1 cellular context compared by ENCODE assay signal in the genomic region with DNA sequence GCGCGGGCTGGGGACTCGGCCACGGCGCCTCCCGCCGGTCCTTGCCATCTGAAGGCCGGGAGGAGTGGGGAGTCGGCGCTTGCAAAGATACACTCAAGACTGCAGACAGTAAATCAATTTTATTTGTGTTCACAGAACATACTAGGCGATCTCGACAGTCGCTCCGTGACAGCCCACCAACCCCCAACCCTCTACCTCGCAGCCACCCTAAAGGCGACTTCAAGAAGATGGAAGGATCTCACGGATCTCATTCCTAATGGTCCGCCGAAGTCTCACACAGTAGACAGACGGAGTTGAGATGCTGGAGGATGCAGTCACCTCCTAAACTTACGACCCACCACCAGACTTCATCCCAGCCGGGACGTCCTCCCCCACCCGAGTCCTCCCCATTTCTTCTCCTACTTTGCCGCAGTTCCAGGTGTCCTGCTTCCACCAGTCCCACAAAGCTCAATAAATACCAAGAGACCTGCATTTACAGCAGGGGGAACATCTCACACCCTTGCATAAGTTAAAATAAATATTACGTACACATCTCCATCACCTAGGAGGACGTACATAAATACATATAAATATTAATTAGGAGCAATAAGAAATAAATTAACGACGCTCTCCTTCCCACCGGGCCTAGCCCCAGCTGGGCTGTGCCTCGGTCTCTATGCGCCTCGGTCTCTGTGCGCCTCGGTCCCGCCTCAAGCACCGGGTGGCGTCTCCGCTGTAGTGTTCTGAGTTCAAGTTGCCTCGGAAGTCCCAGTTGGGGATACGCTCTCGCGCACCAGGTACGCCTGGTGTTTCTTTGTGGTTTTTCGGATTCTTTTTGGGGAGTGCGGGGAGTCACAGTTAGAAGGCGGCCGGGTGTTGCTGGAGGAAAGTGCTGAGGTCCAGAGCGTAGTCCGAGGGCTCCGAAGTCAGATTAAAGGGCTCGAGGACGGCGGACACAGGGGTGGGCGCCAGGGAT.
TF ChIP-seq lines count a peak whose summit lies in the region.

No MANE protein-coding gene starts in this region.

TF ChIP-seq in HepG2, 621 proteins besides CTCF, POLR2A, EP300 and RAD21 (continued from another document and continues in another):
- TF ChIP-seq, protein P1, sequence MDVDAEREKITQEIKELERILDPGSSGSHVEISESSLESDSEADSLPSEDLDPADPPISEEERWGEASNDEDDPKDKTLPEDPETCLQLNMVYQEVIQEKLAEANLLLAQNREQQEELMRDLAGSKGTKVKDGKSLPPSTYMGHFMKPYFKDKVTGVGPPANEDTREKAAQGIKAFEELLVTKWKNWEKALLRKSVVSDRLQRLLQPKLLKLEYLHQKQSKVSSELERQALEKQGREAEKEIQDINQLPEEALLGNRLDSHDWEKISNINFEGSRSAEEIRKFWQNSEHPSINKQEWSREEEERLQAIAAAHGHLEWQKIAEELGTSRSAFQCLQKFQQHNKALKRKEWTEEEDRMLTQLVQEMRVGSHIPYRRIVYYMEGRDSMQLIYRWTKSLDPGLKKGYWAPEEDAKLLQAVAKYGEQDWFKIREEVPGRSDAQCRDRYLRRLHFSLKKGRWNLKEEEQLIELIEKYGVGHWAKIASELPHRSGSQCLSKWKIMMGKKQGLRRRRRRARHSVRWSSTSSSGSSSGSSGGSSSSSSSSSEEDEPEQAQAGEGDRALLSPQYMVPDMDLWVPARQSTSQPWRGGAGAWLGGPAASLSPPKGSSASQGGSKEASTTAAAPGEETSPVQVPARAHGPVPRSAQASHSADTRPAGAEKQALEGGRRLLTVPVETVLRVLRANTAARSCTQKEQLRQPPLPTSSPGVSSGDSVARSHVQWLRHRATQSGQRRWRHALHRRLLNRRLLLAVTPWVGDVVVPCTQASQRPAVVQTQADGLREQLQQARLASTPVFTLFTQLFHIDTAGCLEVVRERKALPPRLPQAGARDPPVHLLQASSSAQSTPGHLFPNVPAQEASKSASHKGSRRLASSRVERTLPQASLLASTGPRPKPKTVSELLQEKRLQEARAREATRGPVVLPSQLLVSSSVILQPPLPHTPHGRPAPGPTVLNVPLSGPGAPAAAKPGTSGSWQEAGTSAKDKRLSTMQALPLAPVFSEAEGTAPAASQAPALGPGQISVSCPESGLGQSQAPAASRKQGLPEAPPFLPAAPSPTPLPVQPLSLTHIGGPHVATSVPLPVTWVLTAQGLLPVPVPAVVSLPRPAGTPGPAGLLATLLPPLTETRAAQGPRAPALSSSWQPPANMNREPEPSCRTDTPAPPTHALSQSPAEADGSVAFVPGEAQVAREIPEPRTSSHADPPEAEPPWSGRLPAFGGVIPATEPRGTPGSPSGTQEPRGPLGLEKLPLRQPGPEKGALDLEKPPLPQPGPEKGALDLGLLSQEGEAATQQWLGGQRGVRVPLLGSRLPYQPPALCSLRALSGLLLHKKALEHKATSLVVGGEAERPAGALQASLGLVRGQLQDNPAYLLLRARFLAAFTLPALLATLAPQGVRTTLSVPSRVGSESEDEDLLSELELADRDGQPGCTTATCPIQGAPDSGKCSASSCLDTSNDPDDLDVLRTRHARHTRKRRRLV (CRISPR knock-in tag; IDR thresholded peaks at IDR 0.05), result no peak; the same call in none of the 2 replicates
- TF ChIP-seq GLI4 (CRISPR knock-in tag; IDR thresholded peaks at IDR 0.05; ENCODE audit: borderline replicate concordance) (no peak), CCDC6 (CRISPR knock-in tag; IDR thresholded peaks at IDR 0.05) (no peak), ZNF547 (CRISPR knock-in tag; IDR thresholded peaks at IDR 0.05) (no peak), CHD4 (IDR thresholded peaks at IDR 0.05; ENCODE audit: borderline replicate concordance, low read length) (no peak), ZNF496 (CRISPR knock-in tag; IDR thresholded peaks at IDR 0.05; ENCODE audit: insufficient replicate concordance) (no peak), ZNF3 (CRISPR knock-in tag; IDR thresholded peaks at IDR 0.05) (0 out of 2 replicates have a peak, but pooled peaks have one; percentile 46), ZNF383 (CRISPR knock-in tag; IDR thresholded peaks at IDR 0.05; ENCODE audit: borderline replicate concordance) (no peak), ZNF564 (CRISPR knock-in tag; IDR thresholded peaks at IDR 0.05) (no peak; the same call in 1 of the 2 replicates), KDM6A (CRISPR knock-in tag; IDR thresholded peaks at IDR 0.05; ENCODE audit: low read depth) (no peak), ZNF83 (CRISPR knock-in tag; IDR thresholded peaks at IDR 0.05; ENCODE audit: borderline replicate concordance) (no peak; the same call in 1 of the 2 replicates), KLF15 (CRISPR knock-in tag; IDR thresholded peaks at IDR 0.05; ENCODE audit: borderline replicate concordance) (peak; percentile 54), TEAD2 (CRISPR knock-in tag; IDR thresholded peaks at IDR 0.05) (no peak), ZNF567 (CRISPR knock-in tag; IDR thresholded peaks at IDR 0.05; ENCODE audit: borderline replicate concordance) (no peak; the same call in 1 of the 2 replicates), ZNF33B (CRISPR knock-in tag; IDR thresholded peaks at IDR 0.05) (no peak), RELA (CRISPR knock-in tag; IDR thresholded peaks at IDR 0.05) (no peak), HNF4A (CRISPR knock-in tag; IDR thresholded peaks at IDR 0.05) (no peak), CEBPB (IDR thresholded peaks at IDR 0.05; ENCODE audit: borderline replicate concordance, low read depth, low read length) (no peak), HOXA3 (CRISPR knock-in tag; IDR thresholded peaks at IDR 0.05) (no peak), ZNF468 (CRISPR knock-in tag; IDR thresholded peaks at IDR 0.05) (no peak)
- TF ChIP-seq, protein P2, sequence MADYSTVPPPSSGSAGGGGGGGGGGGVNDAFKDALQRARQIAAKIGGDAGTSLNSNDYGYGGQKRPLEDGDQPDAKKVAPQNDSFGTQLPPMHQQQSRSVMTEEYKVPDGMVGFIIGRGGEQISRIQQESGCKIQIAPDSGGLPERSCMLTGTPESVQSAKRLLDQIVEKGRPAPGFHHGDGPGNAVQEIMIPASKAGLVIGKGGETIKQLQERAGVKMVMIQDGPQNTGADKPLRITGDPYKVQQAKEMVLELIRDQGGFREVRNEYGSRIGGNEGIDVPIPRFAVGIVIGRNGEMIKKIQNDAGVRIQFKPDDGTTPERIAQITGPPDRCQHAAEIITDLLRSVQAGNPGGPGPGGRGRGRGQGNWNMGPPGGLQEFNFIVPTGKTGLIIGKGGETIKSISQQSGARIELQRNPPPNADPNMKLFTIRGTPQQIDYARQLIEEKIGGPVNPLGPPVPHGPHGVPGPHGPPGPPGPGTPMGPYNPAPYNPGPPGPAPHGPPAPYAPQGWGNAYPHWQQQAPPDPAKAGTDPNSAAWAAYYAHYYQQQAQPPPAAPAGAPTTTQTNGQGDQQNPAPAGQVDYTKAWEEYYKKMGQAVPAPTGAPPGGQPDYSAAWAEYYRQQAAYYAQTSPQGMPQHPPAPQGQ (CRISPR knock-in tag; IDR thresholded peaks at IDR 0.05; ENCODE audit: borderline replicate concordance), result no peak
- TF ChIP-seq, protein P3, sequence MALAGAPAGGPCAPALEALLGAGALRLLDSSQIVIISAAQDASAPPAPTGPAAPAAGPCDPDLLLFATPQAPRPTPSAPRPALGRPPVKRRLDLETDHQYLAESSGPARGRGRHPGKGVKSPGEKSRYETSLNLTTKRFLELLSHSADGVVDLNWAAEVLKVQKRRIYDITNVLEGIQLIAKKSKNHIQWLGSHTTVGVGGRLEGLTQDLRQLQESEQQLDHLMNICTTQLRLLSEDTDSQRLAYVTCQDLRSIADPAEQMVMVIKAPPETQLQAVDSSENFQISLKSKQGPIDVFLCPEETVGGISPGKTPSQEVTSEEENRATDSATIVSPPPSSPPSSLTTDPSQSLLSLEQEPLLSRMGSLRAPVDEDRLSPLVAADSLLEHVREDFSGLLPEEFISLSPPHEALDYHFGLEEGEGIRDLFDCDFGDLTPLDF (CRISPR knock-in tag; IDR thresholded peaks at IDR 0.05), result no peak
- TF ChIP-seq, protein P4, sequence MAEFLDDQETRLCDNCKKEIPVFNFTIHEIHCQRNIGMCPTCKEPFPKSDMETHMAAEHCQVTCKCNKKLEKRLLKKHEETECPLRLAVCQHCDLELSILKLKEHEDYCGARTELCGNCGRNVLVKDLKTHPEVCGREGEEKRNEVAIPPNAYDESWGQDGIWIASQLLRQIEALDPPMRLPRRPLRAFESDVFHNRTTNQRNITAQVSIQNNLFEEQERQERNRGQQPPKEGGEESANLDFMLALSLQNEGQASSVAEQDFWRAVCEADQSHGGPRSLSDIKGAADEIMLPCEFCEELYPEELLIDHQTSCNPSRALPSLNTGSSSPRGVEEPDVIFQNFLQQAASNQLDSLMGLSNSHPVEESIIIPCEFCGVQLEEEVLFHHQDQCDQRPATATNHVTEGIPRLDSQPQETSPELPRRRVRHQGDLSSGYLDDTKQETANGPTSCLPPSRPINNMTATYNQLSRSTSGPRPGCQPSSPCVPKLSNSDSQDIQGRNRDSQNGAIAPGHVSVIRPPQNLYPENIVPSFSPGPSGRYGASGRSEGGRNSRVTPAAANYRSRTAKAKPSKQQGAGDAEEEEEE (CRISPR knock-in tag; IDR thresholded peaks at IDR 0.05; ENCODE audit: borderline replicate concordance), result no peak; the same call in 1 of the 2 replicates
- TF ChIP-seq, protein P5, sequence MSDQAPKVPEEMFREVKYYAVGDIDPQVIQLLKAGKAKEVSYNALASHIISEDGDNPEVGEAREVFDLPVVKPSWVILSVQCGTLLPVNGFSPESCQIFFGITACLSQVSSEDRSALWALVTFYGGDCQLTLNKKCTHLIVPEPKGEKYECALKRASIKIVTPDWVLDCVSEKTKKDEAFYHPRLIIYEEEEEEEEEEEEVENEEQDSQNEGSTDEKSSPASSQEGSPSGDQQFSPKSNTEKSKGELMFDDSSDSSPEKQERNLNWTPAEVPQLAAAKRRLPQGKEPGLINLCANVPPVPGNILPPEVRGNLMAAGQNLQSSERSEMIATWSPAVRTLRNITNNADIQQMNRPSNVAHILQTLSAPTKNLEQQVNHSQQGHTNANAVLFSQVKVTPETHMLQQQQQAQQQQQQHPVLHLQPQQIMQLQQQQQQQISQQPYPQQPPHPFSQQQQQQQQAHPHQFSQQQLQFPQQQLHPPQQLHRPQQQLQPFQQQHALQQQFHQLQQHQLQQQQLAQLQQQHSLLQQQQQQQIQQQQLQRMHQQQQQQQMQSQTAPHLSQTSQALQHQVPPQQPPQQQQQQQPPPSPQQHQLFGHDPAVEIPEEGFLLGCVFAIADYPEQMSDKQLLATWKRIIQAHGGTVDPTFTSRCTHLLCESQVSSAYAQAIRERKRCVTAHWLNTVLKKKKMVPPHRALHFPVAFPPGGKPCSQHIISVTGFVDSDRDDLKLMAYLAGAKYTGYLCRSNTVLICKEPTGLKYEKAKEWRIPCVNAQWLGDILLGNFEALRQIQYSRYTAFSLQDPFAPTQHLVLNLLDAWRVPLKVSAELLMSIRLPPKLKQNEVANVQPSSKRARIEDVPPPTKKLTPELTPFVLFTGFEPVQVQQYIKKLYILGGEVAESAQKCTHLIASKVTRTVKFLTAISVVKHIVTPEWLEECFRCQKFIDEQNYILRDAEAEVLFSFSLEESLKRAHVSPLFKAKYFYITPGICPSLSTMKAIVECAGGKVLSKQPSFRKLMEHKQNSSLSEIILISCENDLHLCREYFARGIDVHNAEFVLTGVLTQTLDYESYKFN (CRISPR knock-in tag; conservative IDR thresholded peaks at IDR 0.05), result no peak
- TF ChIP-seq, protein P6, sequence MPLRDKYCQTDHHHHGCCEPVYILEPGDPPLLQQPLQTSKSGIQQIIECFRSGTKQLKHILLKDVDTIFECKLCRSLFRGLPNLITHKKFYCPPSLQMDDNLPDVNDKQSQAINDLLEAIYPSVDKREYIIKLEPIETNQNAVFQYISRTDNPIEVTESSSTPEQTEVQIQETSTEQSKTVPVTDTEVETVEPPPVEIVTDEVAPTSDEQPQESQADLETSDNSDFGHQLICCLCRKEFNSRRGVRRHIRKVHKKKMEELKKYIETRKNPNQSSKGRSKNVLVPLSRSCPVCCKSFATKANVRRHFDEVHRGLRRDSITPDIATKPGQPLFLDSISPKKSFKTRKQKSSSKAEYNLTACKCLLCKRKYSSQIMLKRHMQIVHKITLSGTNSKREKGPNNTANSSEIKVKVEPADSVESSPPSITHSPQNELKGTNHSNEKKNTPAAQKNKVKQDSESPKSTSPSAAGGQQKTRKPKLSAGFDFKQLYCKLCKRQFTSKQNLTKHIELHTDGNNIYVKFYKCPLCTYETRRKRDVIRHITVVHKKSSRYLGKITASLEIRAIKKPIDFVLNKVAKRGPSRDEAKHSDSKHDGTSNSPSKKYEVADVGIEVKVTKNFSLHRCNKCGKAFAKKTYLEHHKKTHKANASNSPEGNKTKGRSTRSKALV (CRISPR knock-in tag; IDR thresholded peaks at IDR 0.05), result peak; percentile 22; the same call in 1 of the 2 replicates
- TF ChIP-seq, protein P7, sequence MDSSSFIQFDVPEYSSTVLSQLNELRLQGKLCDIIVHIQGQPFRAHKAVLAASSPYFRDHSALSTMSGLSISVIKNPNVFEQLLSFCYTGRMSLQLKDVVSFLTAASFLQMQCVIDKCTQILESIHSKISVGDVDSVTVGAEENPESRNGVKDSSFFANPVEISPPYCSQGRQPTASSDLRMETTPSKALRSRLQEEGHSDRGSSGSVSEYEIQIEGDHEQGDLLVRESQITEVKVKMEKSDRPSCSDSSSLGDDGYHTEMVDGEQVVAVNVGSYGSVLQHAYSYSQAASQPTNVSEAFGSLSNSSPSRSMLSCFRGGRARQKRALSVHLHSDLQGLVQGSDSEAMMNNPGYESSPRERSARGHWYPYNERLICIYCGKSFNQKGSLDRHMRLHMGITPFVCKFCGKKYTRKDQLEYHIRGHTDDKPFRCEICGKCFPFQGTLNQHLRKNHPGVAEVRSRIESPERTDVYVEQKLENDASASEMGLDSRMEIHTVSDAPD (CRISPR knock-in tag; IDR thresholded peaks at IDR 0.05), result no peak
- TF ChIP-seq, protein P8, sequence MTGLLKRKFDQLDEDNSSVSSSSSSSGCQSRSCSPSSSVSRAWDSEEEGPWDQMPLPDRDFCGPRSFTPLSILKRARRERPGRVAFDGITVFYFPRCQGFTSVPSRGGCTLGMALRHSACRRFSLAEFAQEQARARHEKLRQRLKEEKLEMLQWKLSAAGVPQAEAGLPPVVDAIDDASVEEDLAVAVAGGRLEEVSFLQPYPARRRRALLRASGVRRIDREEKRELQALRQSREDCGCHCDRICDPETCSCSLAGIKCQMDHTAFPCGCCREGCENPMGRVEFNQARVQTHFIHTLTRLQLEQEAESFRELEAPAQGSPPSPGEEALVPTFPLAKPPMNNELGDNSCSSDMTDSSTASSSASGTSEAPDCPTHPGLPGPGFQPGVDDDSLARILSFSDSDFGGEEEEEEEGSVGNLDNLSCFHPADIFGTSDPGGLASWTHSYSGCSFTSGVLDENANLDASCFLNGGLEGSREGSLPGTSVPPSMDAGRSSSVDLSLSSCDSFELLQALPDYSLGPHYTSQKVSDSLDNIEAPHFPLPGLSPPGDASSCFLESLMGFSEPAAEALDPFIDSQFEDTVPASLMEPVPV (CRISPR knock-in tag; IDR thresholded peaks at IDR 0.05), result no peak; the same call in 1 of the 2 replicates
- TF ChIP-seq, protein P9, sequence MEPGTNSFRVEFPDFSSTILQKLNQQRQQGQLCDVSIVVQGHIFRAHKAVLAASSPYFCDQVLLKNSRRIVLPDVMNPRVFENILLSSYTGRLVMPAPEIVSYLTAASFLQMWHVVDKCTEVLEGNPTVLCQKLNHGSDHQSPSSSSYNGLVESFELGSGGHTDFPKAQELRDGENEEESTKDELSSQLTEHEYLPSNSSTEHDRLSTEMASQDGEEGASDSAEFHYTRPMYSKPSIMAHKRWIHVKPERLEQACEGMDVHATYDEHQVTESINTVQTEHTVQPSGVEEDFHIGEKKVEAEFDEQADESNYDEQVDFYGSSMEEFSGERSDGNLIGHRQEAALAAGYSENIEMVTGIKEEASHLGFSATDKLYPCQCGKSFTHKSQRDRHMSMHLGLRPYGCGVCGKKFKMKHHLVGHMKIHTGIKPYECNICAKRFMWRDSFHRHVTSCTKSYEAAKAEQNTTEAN (CRISPR knock-in tag; conservative IDR thresholded peaks at IDR 0.05), result peak; percentile 14; the same call in 1 of the 2 replicates
